Comparison of ENCODE assay signal across 13 cellular contexts in the genomic region with DNA sequence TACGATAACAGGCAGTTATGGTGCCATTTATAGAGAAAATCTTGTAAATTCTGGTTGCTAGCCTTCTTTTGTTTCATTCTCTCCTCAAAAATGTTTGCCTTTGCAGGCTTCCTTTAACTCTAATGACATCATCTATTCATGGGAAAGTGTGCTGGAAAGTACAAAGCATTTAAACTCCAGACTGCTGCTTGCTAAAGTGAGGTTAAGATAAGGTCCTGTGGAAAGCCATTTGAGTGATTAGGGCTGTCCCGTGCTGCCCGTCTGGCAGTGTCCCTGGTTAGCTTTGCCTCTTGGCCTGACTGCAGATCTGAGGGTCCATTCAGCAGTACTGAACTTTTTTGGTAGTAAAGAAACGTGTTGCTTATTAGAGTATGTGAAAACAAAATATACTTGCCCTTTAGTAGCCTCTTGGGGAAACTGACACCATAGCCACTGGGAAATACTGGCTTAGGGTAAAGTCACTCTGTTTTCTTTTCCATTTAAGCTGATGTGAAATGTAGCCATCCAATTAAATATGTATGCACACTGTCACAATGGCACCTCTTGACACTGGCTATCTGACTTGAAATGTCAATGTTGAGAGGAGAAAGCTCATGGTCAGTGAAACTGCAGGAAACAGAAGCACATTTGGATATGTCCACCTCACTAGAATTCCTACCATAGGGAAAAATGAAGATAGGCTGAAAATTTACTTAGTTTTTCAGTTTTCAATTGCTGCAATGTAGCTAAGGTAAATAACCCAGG.
DNase-seq lines count a peak whose midpoint lies in the region; ATAC-seq and TF ChIP-seq lines count a peak whose summit lies in the region.
"Had no signal": no experiment of that assay in that cellular context is flagged by ENCODE, and none has a peak within 500 bp of the region (broad histone marks: within the 10 kb centered on the region; RNA-seq: fewer than 3 reads in every experiment).

No MANE protein-coding gene starts in this region.

- 3 to 5% methylated on average over 4 of the region's 4 CpGs for WGBS in aorta, 2 donors

- H3K9ac ChIP-seq in muscle layer of colon (ENCODE audit: low read length) (no peak overlapping the region), MM.1S (ENCODE audit: low read length) (no peak overlapping the region)

- H3F3A ChIP-seq in MM.1S (ENCODE audit: insufficient read depth, low read length): no peaks in the 10 kb centered on the region

- H3K4me3 ChIP-seq in fibroblast of villous mesenchyme (ENCODE audit: low read depth, low read length) (no peak overlapping the region), muscle layer of colon (ENCODE audit: low read depth in 1 of 2, low read length in 2 of 2) (no peak overlapping the region), aorta (ENCODE audit: low read length in 2 of 2) (no peak overlapping the region), MM.1S (ENCODE audit: low read length) (no peak overlapping the region)

- no peaks in the 10 kb centered on the region for H4K20me1 ChIP-seq in MM.1S (ENCODE audit: insufficient read depth, low read length)

- H3K36me3 ChIP-seq in muscle layer of colon (ENCODE audit: insufficient read depth, low read length) (no peaks in the 10 kb centered on the region), aorta (ENCODE audit: control insufficient read depth in 1 of 2, insufficient read depth in 2 of 2, low read length in 1 of 2) (no peaks in the 10 kb centered on the region), MM.1S (replicated peaks; ENCODE audit: insufficient read depth, low read length) (no peaks in the 10 kb centered on the region)

- no peaks in the 10 kb centered on the region for H3K27me3 ChIP-seq in muscle layer of colon (ENCODE audit: control insufficient read depth in 1 of 2, insufficient read depth in 2 of 2, low read length in 2 of 2)
- H3K27me3 ChIP-seq in aorta (ENCODE audit: control insufficient read depth in 1 of 2, insufficient read depth in 2 of 2, low read length in 1 of 2): no peaks in the 10 kb centered on the region
- no peaks in the 10 kb centered on the region for H3K27me3 ChIP-seq in MM.1S (replicated peaks; ENCODE audit: insufficient read depth, low read length)

- peak; percentile 59 for ATAC-seq in aorta (ENCODE audit: low FRiP score)

- no peak for TF ChIP-seq CTCF in fibroblast of villous mesenchyme (IDR thresholded peaks at IDR 0.05; ENCODE audit: insufficient read depth, low read depth, low read length)
- TF ChIP-seq CTCF in MM.1S (IDR thresholded peaks at IDR 0.05; ENCODE audit: low read length): no peak

- no peaks in the 10 kb centered on the region for H3K79me2 ChIP-seq in MM.1S (ENCODE audit: low read length)

- H3K4me1 ChIP-seq in muscle layer of colon (ENCODE audit: insufficient read depth, low read length): peaks cover 37% of the 10 kb centered on the region
- peaks cover 0 to 6% of the 10 kb centered on the region in 2 donors for H3K4me1 ChIP-seq in aorta (ENCODE audit: control insufficient read depth in 1 of 2, insufficient read depth in 2 of 2, low read length in 2 of 2)
- H3K4me1 ChIP-seq in MM.1S (ENCODE audit: low read length): peaks cover 11% of the 10 kb centered on the region

- H3K9me3 ChIP-seq in muscle layer of colon (ENCODE audit: low read length) (no peaks in the 10 kb centered on the region), aorta (ENCODE audit: control insufficient read depth, low read length) (no peaks in the 10 kb centered on the region), MM.1S (replicated peaks; ENCODE audit: insufficient read depth, low read length) (no peaks in the 10 kb centered on the region)

- H3K27ac ChIP-seq in muscle layer of colon (ENCODE audit: low read depth, low read length) (peak overlapping the region; percentile 62), aorta (ENCODE audit: low read depth in 1 of 2, low read length in 2 of 2) (peak overlapping the region; percentile 3 to 4), MM.1S (ENCODE audit: low read length) (no peak overlapping the region)
- H3K27ac ChIP-seq: 22Rv1 had no signal

- intact Hi-C loops in aorta (cut with DNase I): no loop called here

- no peak overlapping the region for H3K4me2 ChIP-seq in MM.1S (ENCODE audit: low read depth, low read length)

- H2AFZ ChIP-seq in MM.1S (ENCODE audit: low read length): no peak overlapping the region

- no peaks in the 10 kb centered on the region for H3K9me2 ChIP-seq in MM.1S (replicated peaks; ENCODE audit: insufficient read depth, low read length)

- DNase-seq in NCI-H146 (lab: John Stamatoyannopoulos, UW) (peak; percentile 19), NCI-H146 treated with DMSO at 0.1 percent for 48 hours (lab: John Stamatoyannopoulos, UW; ENCODE audit: unreplicated experiment) (no peak), fibroblast of villous mesenchyme (ENCODE audit: low read depth) (peak; percentile 40), aorta (no peak), C1 segment of cervical spinal cord (lab: John Stamatoyannopoulos, UW) (no peak), MM.1S (no peak), retina (no peak)
- DNase-seq: foreskin melanocyte; NCI-H1436; NCI-H510A; stimulated activated naive CD4-positive, alpha-beta T cell had no signal

Comparison
In these comparisons a context has a peak if more than half of its experiments do, and no peak if none do; other contexts are left out.
1. DNase-seq: peak in NCI-H146 (single experiment) and fibroblast of villous mesenchyme (single experiment); none in NCI-H146 treated with DMSO at 0.1 percent for 48 hours (single experiment), aorta (0 of 2), C1 segment of cervical spinal cord (0 of 14), MM.1S (single experiment) and retina (single experiment).